In genomic region chr6:4133941-4134838, GRCh38 we compare ENCODE assay signal across 8 cellular contexts. TPM values are rescaled to one million over a fixed set of nuclear protein-coding genes. Genes with fewer than 3 reads are reported as not detected.
DNase-seq lines count a peak whose midpoint lies in the region; ATAC-seq and TF ChIP-seq lines count a peak whose summit lies in the region.

No MANE protein-coding gene starts in this region.

- POLR2A ChIA-PET in CD4-positive, alpha-beta memory T cell (lab: Charles Lee; ENCODE audit: partially characterized antibody), result interaction anchor here (0.8 to 6.1 kb wide), 4 partner anchors 8 to 1066 kb away, joined by 4 to 101 read pairs (median 8); partner anchors contain the start of gene RIPK1

- no peaks in the 10 kb centered on the region for H3K9me2 ChIP-seq in Karpas-422 (replicated peaks; ENCODE audit: insufficient read depth, low read length)

- H3K36me3 ChIP-seq in CD4-positive, alpha-beta memory T cell (ENCODE audit: insufficient read depth, low read length), result peaks cover 22% of the 10 kb centered on the region
- H3K36me3 ChIP-seq in Karpas-422 (ENCODE audit: insufficient read depth, low read length) (no peaks in the 10 kb centered on the region), heart right ventricle (peaks cover 0 to 46% (median 24%) of the 10 kb centered on the region in 9 donors), psoas muscle (ENCODE audit: insufficient read depth in 1 of 2, low read depth in 1 of 2) (peaks cover 4 to 43% of the 10 kb centered on the region in 2 donors)

- peaks cover 34 to 45% of the 10 kb centered on the region in 2 donors for H3K36me3 Mint-ChIP-seq in CD4-positive, alpha-beta memory T cell
- peaks cover 15 to 27% of the 10 kb centered on the region in 2 donors for H3K36me3 Mint-ChIP-seq in activated T-cell treated with anti-CD3 and anti-CD28 coated beads, Interleukin-2, amount 50 U/mL, for 72 hours (ENCODE audit: insufficient read depth in 2 of 2)

- peaks cover 0 to 7% (median 0%) of the 10 kb centered on the region in 8 donors for H3K9me3 Mint-ChIP-seq in CD4-positive, alpha-beta memory T cell
- peaks cover 1 to 4% of the 10 kb centered on the region in 2 donors for H3K9me3 Mint-ChIP-seq in activated T-cell treated with anti-CD3 and anti-CD28 coated beads, Interleukin-2, amount 50 U/mL, for 72 hours

- intact Hi-C loops in CD4-positive, alpha-beta memory T cell (cut with micrococcal nuclease), result loop anchor here (2.0 kb wide), 1 partner anchor 875 kb away; the partner anchor contains the start of gene PSMG4
- intact Hi-C loops in heart right ventricle (cut with DNase I) (loop anchor here in 2 of 10 donors (2.0 to 10.0 kb wide), 2 partner anchors 23 to 389 kb away; no protein-coding TSS in a partner anchor), psoas muscle (cut with DNase I) (loop anchor here in 1 of 2 donors (10.0 kb wide), 1 partner anchor 389 kb away; no protein-coding TSS in a partner anchor)

- H3K9ac ChIP-seq in Karpas-422 (ENCODE audit: low read length), result peak overlapping the region; percentile 68

- ATAC-seq in activated T-cell treated with anti-CD3 and anti-CD28 coated beads, Interleukin-2, amount 50 U/mL, for 72 hours (replicated peaks in 1 of 2), result no peak
- ATAC-seq in heart right ventricle, result no peak
- ATAC-seq in psoas muscle, result no peak
- ATAC-seq in HG03354 (IDR thresholded peaks at IDR 0.05; ENCODE audit: poor library complexity, severe bottlenecking, unreplicated experiment), result no peak
- no peak for ATAC-seq in HG02798 (IDR thresholded peaks at IDR 0.05; ENCODE audit: poor library complexity, unreplicated experiment)

- H3K4me1 ChIP-seq in CD4-positive, alpha-beta memory T cell (ENCODE audit: insufficient read depth, low read length), result peaks cover 28% of the 10 kb centered on the region
- H3K4me1 ChIP-seq in Karpas-422 (ENCODE audit: low read length), result peaks cover 24% of the 10 kb centered on the region
- H3K4me1 ChIP-seq in heart right ventricle, result peaks cover 8 to 31% (median 19%) of the 10 kb centered on the region in 9 donors
- H3K4me1 ChIP-seq in psoas muscle, result peaks cover 24% of the 10 kb centered on the region

- peak overlapping the region; percentile 83 for H3K4me2 ChIP-seq in Karpas-422 (ENCODE audit: low read depth, low read length, poor library complexity, severe bottlenecking)

- H3K9me3 ChIP-seq in CD4-positive, alpha-beta memory T cell (ENCODE audit: control insufficient read depth in 1 of 2, low read length in 2 of 2), result no peaks in the 10 kb centered on the region
- H3K9me3 ChIP-seq in Karpas-422 (ENCODE audit: low read length) (no peaks in the 10 kb centered on the region), heart right ventricle (no peaks in the 10 kb centered on the region), psoas muscle (no peaks in the 10 kb centered on the region)

- H2AFZ ChIP-seq in Karpas-422 (ENCODE audit: low read length), result peak overlapping the region; percentile 97

- H3K4me3 Mint-ChIP-seq in CD4-positive, alpha-beta memory T cell, result peak overlapping the region; percentile 84 to 95 (median 90)
- peak overlapping the region; percentile 88 to 93 for H3K4me3 Mint-ChIP-seq in activated T-cell treated with anti-CD3 and anti-CD28 coated beads, Interleukin-2, amount 50 U/mL, for 72 hours

- peak in 3 of 5 donors; percentile 7 to 19 (median 10) for DNase-seq in CD4-positive, alpha-beta memory T cell
- DNase-seq in Karpas-422, result peak; percentile 42
- peak; percentile 22 to 40 for DNase-seq in activated T-cell treated with anti-CD3 and anti-CD28 coated beads, Interleukin-2, amount 50 U/mL, for 72 hours
- DNase-seq in heart right ventricle, result peak in 1 of 2 donors; percentile 19
- peak in 1 of 2 donors; percentile 26 for DNase-seq in psoas muscle
- no peak for DNase-seq in NCI-H2171 (lab: John Stamatoyannopoulos, UW)

- peak overlapping the region; percentile 59 to 69 for H3K4me3 ChIP-seq in CD4-positive, alpha-beta memory T cell (ENCODE audit: low read length in 2 of 2)
- H3K4me3 ChIP-seq in Karpas-422 (ENCODE audit: low read length), result peak overlapping the region; percentile 73
- H3K4me3 ChIP-seq in heart right ventricle, result peak overlapping the region; percentile 68 to 96 (median 75)
- peak overlapping the region; percentile 87 for H3K4me3 ChIP-seq in psoas muscle

- peaks cover 23 to 50% (median 36%) of the 10 kb centered on the region in 4 donors for H3K4me1 Mint-ChIP-seq in CD4-positive, alpha-beta memory T cell
- peaks cover 50% of the 10 kb centered on the region for H3K4me1 Mint-ChIP-seq in activated T-cell treated with anti-CD3 and anti-CD28 coated beads, Interleukin-2, amount 50 U/mL, for 72 hours (ENCODE audit: low read depth)

- CTCF ChIA-PET in CD4-positive, alpha-beta memory T cell (lab: Charles Lee; ENCODE audit: partially characterized antibody), result interaction anchor here (1.2 to 4.9 kb wide), 2 partner anchors 21 to 285 kb away, joined by 3 to 23 read pairs; partner anchors contain the start of gene FAM50B

- no peaks in the 10 kb centered on the region for H3K27me3 ChIP-seq in CD4-positive, alpha-beta memory T cell (ENCODE audit: insufficient read depth, low read length)
- H3K27me3 ChIP-seq in Karpas-422 (ENCODE audit: low read length) (no peaks in the 10 kb centered on the region; the same call in 1 of the 2 replicates), heart right ventricle (no peaks in the 10 kb centered on the region), psoas muscle (ENCODE audit: insufficient read depth in 3 of 3, low read length in 2 of 3) (no peaks in the 10 kb centered on the region)

- H3K27ac ChIP-seq in CD4-positive, alpha-beta memory T cell (ENCODE audit: low read depth, low read length), result peak overlapping the region; percentile 71
- no peak overlapping the region for H3K27ac ChIP-seq in Karpas-422 (ENCODE audit: low read length)
- peak overlapping the region in 9 of 10 donors; percentile 88 to 96 (median 93) for H3K27ac ChIP-seq in heart right ventricle
- peak overlapping the region; percentile 88 for H3K27ac ChIP-seq in psoas muscle

- H3K27me3 Mint-ChIP-seq in CD4-positive, alpha-beta memory T cell, result no peaks in the 10 kb centered on the region
- no peaks in the 10 kb centered on the region for H3K27me3 Mint-ChIP-seq in activated T-cell treated with anti-CD3 and anti-CD28 coated beads, Interleukin-2, amount 50 U/mL, for 72 hours (ENCODE audit: low read depth)

- peak overlapping the region; percentile 83 to 94 (median 93) for H3K27ac Mint-ChIP-seq in CD4-positive, alpha-beta memory T cell
- H3K27ac Mint-ChIP-seq in activated T-cell treated with anti-CD3 and anti-CD28 coated beads, Interleukin-2, amount 50 U/mL, for 72 hours, result peak overlapping the region; percentile 59

- H3K79me2 ChIP-seq in Karpas-422 (ENCODE audit: low read length), result no peaks in the 10 kb centered on the region

- 19 to 22% methylated on average over 13 of the region's 13 CpGs for WGBS in heart right ventricle, 2 donors
- WGBS in psoas muscle, 3 donors, result 14 to 27% (median 15%) methylated on average over 13 of the region's 13 CpGs

- H4K20me1 ChIP-seq in Karpas-422 (ENCODE audit: insufficient read depth, low read depth, low read length), result no peaks in the 10 kb centered on the region

- TF ChIP-seq CTCF in heart right ventricle (IDR thresholded peaks at IDR 0.05) (no peak), psoas muscle (IDR thresholded peaks at IDR 0.05) (no peak)

RNA-seq across cellular contexts. Expression of gene ECI2, which starts 1.2 kb away (rescaled TPM):
- total RNA-seq in CD4-positive, alpha-beta memory T cell, result 10 to 100 TPM; 53.9 to 59.8 TPM
- 10 to 100 TPM; 66.1 to 68.6 TPM for polyA plus RNA-seq in CD4-positive, alpha-beta memory T cell
- 11.0 and 12.9 TPM in 2 replicates for total RNA-seq in Karpas-422 (2014; rRNA removed; shearing (Covaris generic); ENCODE audit: low replicate concordance)
- 10 to 100 TPM; 41.6 to 43.2 TPM for total RNA-seq in activated T-cell treated with anti-CD3 and anti-CD28 coated beads, Interleukin-2, amount 50 U/mL, for 72 hours
- 100 to 1,000 TPM; 134 to 194 (median 163) TPM for total RNA-seq in heart right ventricle
- 100 to 1,000 TPM in 1 of 2 donors, 10 to 100 TPM in 1; 54.9 to 122 TPM for polyA plus RNA-seq in heart right ventricle
- 100 to 1,000 TPM in 3 of 4 donors, 10 to 100 TPM in 1; 77.3 to 118 (median 111) TPM for total RNA-seq in psoas muscle
- 100 to 1,000 TPM in 1 of 3 donors, 10 to 100 TPM in 2; 58.2 to 122 (median 90.4) TPM for polyA plus RNA-seq in psoas muscle

RNA-seq across cellular contexts. Expression of gene FAM217A, which starts 55.3 kb away (rescaled TPM):
- not detected for total RNA-seq in CD4-positive, alpha-beta memory T cell
- polyA plus RNA-seq in CD4-positive, alpha-beta memory T cell, result not detected
- total RNA-seq in Karpas-422 (2014; rRNA removed; shearing (Covaris generic); ENCODE audit: low replicate concordance), result not detected in 2 replicates
- total RNA-seq in activated T-cell treated with anti-CD3 and anti-CD28 coated beads, Interleukin-2, amount 50 U/mL, for 72 hours, result not detected
- total RNA-seq in heart right ventricle (not detected), psoas muscle (not detected)
- polyA plus RNA-seq in heart right ventricle (not detected), psoas muscle (not detected)
